In genomic region chr11:28072321-28072720, GRCh38 we compare ENCODE assay signal across 3 cellular contexts.
TF ChIP-seq lines count a peak whose summit lies in the region.

No MANE protein-coding gene starts in this region.

TF ChIP-seq in A549, 52 proteins besides CTCF, POLR2A, EP300 and RAD21:
- TF ChIP-seq EHF (CRISPR knock-in tag; IDR thresholded peaks at IDR 0.05), result no peak
- no peak for TF ChIP-seq MYC (IDR thresholded peaks at IDR 0.05; ENCODE audit: borderline replicate concordance, low read length)
- TF ChIP-seq HDAC2 (IDR thresholded peaks at IDR 0.05), result no peak
- no peak for TF ChIP-seq RNF2 (IDR thresholded peaks at IDR 0.05; ENCODE audit: borderline replicate concordance, low read depth)
- no peak for TF ChIP-seq CBX8 (IDR thresholded peaks at IDR 0.05)
- TF ChIP-seq HOXB13 (CRISPR knock-in tag; IDR thresholded peaks at IDR 0.05; ENCODE audit: low read depth), result no peak
- TF ChIP-seq RFX5 (IDR thresholded peaks at IDR 0.05), result no peak

TF ChIP-seq in GM23338, 12 proteins besides CTCF, POLR2A, EP300 and RAD21 (continues in another document):
- no peak for TF ChIP-seq POLR2AphosphoS5 (IDR thresholded peaks at IDR 0.05; ENCODE audit: low read depth)
- no peak for TF ChIP-seq NANOG (IDR thresholded peaks at IDR 0.05; ENCODE audit: borderline replicate concordance)
- TF ChIP-seq JUNB (IDR thresholded peaks at IDR 0.05; ENCODE audit: unreplicated experiment), result no peak
- TF ChIP-seq, protein P1, sequence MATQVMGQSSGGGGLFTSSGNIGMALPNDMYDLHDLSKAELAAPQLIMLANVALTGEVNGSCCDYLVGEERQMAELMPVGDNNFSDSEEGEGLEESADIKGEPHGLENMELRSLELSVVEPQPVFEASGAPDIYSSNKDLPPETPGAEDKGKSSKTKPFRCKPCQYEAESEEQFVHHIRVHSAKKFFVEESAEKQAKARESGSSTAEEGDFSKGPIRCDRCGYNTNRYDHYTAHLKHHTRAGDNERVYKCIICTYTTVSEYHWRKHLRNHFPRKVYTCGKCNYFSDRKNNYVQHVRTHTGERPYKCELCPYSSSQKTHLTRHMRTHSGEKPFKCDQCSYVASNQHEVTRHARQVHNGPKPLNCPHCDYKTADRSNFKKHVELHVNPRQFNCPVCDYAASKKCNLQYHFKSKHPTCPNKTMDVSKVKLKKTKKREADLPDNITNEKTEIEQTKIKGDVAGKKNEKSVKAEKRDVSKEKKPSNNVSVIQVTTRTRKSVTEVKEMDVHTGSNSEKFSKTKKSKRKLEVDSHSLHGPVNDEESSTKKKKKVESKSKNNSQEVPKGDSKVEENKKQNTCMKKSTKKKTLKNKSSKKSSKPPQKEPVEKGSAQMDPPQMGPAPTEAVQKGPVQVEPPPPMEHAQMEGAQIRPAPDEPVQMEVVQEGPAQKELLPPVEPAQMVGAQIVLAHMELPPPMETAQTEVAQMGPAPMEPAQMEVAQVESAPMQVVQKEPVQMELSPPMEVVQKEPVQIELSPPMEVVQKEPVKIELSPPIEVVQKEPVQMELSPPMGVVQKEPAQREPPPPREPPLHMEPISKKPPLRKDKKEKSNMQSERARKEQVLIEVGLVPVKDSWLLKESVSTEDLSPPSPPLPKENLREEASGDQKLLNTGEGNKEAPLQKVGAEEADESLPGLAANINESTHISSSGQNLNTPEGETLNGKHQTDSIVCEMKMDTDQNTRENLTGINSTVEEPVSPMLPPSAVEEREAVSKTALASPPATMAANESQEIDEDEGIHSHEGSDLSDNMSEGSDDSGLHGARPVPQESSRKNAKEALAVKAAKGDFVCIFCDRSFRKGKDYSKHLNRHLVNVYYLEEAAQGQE (IDR thresholded peaks at IDR 0.05; ENCODE audit: unreplicated experiment), result no peak
- no peak for TF ChIP-seq EZH2 (IDR thresholded peaks at IDR 0.05; ENCODE audit: low read depth, unreplicated experiment)
- no peak for TF ChIP-seq ZNF462 (CRISPR knock-in tag; IDR thresholded peaks at IDR 0.05)
- no peak for TF ChIP-seq ZNF114 (CRISPR knock-in tag; IDR thresholded peaks at IDR 0.05)
- no peak for TF ChIP-seq EZH2phosphoT487 (IDR thresholded peaks at IDR 0.05; ENCODE audit: unreplicated experiment)
- no peak for TF ChIP-seq ZNF331 (CRISPR knock-in tag; IDR thresholded peaks at IDR 0.05; ENCODE audit: low read depth)
- TF ChIP-seq ETS1 (IDR thresholded peaks at IDR 0.05), result no peak

TF ChIP-seq in GM12891, 5 proteins besides CTCF, POLR2A, EP300 and RAD21:
- no peak for TF ChIP-seq PAX5 (IDR thresholded peaks at IDR 0.05; ENCODE audit: insufficient read depth, low read length, severe bottlenecking)
- TF ChIP-seq SPI1 (IDR thresholded peaks at IDR 0.05; ENCODE audit: low read depth, low read length), result no peak
- TF ChIP-seq POU2F2 (IDR thresholded peaks at IDR 0.05; ENCODE audit: low read depth, low read length), result no peak
- TF ChIP-seq TAF1 (IDR thresholded peaks at IDR 0.05; ENCODE audit: low read depth, low read length), result no peak
- no peak for TF ChIP-seq POLR2AphosphoS5 (IDR thresholded peaks at IDR 0.05; ENCODE audit: low read depth, low read length)
